In the genomic region with DNA sequence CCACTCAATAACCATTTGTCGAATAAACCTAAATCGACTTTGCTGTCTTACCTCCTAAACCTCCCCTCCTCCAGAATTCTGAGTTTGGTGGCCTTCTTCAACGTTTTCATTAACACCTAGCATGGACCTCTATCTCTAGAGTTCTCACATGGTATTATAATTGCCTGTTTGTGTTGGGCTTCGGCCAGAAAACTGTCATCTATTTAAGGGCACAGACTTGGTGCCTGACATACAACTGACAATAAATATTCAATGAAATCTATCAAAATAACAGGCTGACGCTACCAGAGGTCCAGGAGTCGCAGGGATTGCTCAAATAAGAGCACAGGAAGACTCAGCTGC, we compare ENCODE assay signal across 8 cellular contexts.
DNase-seq lines count a peak whose midpoint lies in the region; ATAC-seq and TF ChIP-seq lines count a peak whose summit lies in the region.

No MANE protein-coding gene starts in this region.

- peaks cover 11% of the 10 kb centered on the region for H3K36me3 Mint-ChIP-seq in activated naive CD8-positive, alpha-beta T cell treated with anti-CD3 and anti-CD28 coated beads, Interleukin-2, amount 50 U/mL, for 24 hours (ENCODE audit: low read depth)

- no peak for TF ChIP-seq CTCF in tibial artery (IDR thresholded peaks at IDR 0.05)

- peak overlapping the region; percentile 92 for H3K4me3 Mint-ChIP-seq in activated naive CD8-positive, alpha-beta T cell treated with anti-CD3 and anti-CD28 coated beads, Interleukin-2, amount 50 U/mL, for 24 hours

- no peaks in the 10 kb centered on the region for H3K9me3 Mint-ChIP-seq in activated naive CD8-positive, alpha-beta T cell treated with anti-CD3 and anti-CD28 coated beads, Interleukin-2, amount 50 U/mL, for 24 hours

- peaks cover 66% of the 10 kb centered on the region for H3K4me1 Mint-ChIP-seq in activated naive CD8-positive, alpha-beta T cell treated with anti-CD3 and anti-CD28 coated beads, Interleukin-2, amount 50 U/mL, for 24 hours

- H3K36me3 ChIP-seq in tibial artery = no peaks in the 10 kb centered on the region

- H3K27me3 Mint-ChIP-seq in activated naive CD8-positive, alpha-beta T cell treated with anti-CD3 and anti-CD28 coated beads, Interleukin-2, amount 50 U/mL, for 24 hours = no peaks in the 10 kb centered on the region

- intact Hi-C loops in tibial artery (cut with DNase I; ENCODE audit: low total_unique reads) = loop anchor here (10.0 kb wide), 1 partner anchor 440 kb away; the partner anchor contains the start of gene CUL5

- H3K9me3 ChIP-seq in tibial artery = no peaks in the 10 kb centered on the region

- peak overlapping the region; percentile 92 for H3K27ac Mint-ChIP-seq in activated naive CD8-positive, alpha-beta T cell treated with anti-CD3 and anti-CD28 coated beads, Interleukin-2, amount 50 U/mL, for 24 hours

- ATAC-seq in HG03108 (IDR thresholded peaks at IDR 0.05; ENCODE audit: unreplicated experiment) = peak; percentile 3
- no peak for ATAC-seq in activated naive CD8-positive, alpha-beta T cell treated with anti-CD3 and anti-CD28 coated beads, Interleukin-2, amount 50 U/mL, for 24 hours

- H3K27ac ChIP-seq in layer of hippocampus (ENCODE audit: low read depth, low read length) = peak overlapping the region; percentile 77
- peak overlapping the region; percentile 73 to 78 for H3K27ac ChIP-seq in tibial artery

- H3K27me3 ChIP-seq in layer of hippocampus (ENCODE audit: control insufficient read depth, insufficient read depth, low read length) (no peaks in the 10 kb centered on the region), tibial artery (no peaks in the 10 kb centered on the region)

- DNase-seq in NCI-H345 (lab: John Stamatoyannopoulos, UW) (peak; percentile 26), NCI-H345 treated with DMSO at 0.1 percent for 48 hours (lab: John Stamatoyannopoulos, UW; ENCODE audit: unreplicated experiment) (no peak), tibial artery (no peak), T1000 (lab: John Stamatoyannopoulos, UW) (no peak), NCI-H1417 treated with DMSO at 0.1 percent for 48 hours (lab: John Stamatoyannopoulos, UW) (no peak)
- no peak for DNase-seq in activated naive CD8-positive, alpha-beta T cell treated with anti-CD3 and anti-CD28 coated beads, Interleukin-2, amount 50 U/mL, for 24 hours

- H3K4me3 ChIP-seq in tibial artery = peak overlapping the region; percentile 68 to 81

- H3K4me1 ChIP-seq in tibial artery = peaks cover 0 to 27% (median 9%) of the 10 kb centered on the region in 4 donors
